In the genomic region with DNA sequence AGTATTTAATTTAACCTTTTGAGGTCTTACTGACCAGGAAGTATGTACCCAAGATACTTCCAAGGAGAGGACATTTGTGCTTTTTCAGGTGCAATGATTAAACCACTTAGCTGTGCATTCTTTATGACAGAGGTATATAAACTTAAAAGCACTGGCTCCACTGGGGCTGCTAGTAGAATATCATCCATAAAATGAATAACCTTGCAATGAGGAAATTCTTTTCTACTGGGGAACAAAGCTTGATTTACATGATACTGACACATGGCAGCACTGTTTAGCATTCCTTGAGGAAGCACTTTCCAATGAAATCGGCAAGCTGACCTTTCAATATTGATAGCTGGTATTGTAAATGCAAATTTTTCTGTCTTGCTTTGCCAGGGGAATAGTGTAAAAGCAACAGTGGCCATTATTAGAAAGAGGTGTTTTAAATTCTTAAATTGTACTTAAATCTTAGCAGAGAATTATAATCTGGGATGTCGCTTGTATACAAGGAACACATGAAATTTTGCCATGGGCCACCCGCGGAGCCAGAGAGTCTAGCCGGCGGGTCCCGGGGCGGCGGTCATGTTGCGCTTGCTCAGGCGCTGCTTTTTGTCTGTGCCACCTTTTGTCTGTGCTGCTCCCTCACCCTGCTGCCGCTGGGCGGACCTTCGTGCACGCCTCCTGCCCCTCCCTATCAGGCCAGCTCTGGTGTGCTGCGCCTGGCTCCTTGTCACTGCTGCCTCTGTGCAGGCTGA, we compare ENCODE assay signal across 8 cellular contexts. TPM values are rescaled to one million over a fixed set of nuclear protein-coding genes. Genes with fewer than 3 reads are reported as not detected.
DNase-seq lines count a peak whose midpoint lies in the region; ATAC-seq and TF ChIP-seq lines count a peak whose summit lies in the region.

No MANE protein-coding gene starts in this region.

- CTCF ChIA-PET in GM10248 (lab: Yijun Ruan, JAX) = interaction anchor here (1.1 to 6.4 kb wide), 4 partner anchors 10 to 241 kb away, joined by 3 to 51 read pairs (median 4); no protein-coding TSS in a partner anchor

- POLR2A ChIA-PET in GM10248 (lab: Yijun Ruan, JAX) = no interaction called here

- no peak for TF ChIP-seq CTCF in GM10248 (IDR thresholded peaks at IDR 0.05; ENCODE audit: control extremely low read depth, extremely low read depth, low read depth, missing control alignments)
- peak in 5 of 9 donors; percentile 12 to 37 (median 30) for TF ChIP-seq CTCF in heart right ventricle (IDR thresholded peaks at IDR 0.05)

- H3K27me3 ChIP-seq in heart right ventricle = no peaks in the 10 kb centered on the region
- H3K27me3 ChIP-seq in rectal smooth muscle tissue (ENCODE audit: control insufficient read depth, insufficient read depth, low read length) = no peaks in the 10 kb centered on the region

- no peaks in the 10 kb centered on the region for H3K27me3 Mint-ChIP-seq in activated naive CD8-positive, alpha-beta T cell treated with anti-CD3 and anti-CD28 coated beads, Interleukin-2, amount 50 U/mL, for 24 hours

- no peaks in the 10 kb centered on the region for H3K9me3 Mint-ChIP-seq in activated naive CD8-positive, alpha-beta T cell treated with anti-CD3 and anti-CD28 coated beads, Interleukin-2, amount 50 U/mL, for 24 hours

- H3K4me1 ChIP-seq in heart right ventricle = peaks cover 0 to 12% (median 9%) of the 10 kb centered on the region in 9 donors
- no peaks in the 10 kb centered on the region for H3K4me1 ChIP-seq in rectal smooth muscle tissue (ENCODE audit: control insufficient read depth, insufficient read depth, low read length)

- ATAC-seq in HG02610 (IDR thresholded peaks at IDR 0.05; ENCODE audit: unreplicated experiment) (peak; percentile 100), heart right ventricle (peak; percentile 96 to 100 (median 99))
- ATAC-seq in activated naive CD8-positive, alpha-beta T cell treated with anti-CD3 and anti-CD28 coated beads, Interleukin-2, amount 50 U/mL, for 24 hours = peak; percentile 99

- H3K4me1 Mint-ChIP-seq in activated naive CD8-positive, alpha-beta T cell treated with anti-CD3 and anti-CD28 coated beads, Interleukin-2, amount 50 U/mL, for 24 hours = peaks cover 11% of the 10 kb centered on the region

- no peak overlapping the region for H3K27ac Mint-ChIP-seq in activated naive CD8-positive, alpha-beta T cell treated with anti-CD3 and anti-CD28 coated beads, Interleukin-2, amount 50 U/mL, for 24 hours

- H3K9ac ChIP-seq in rectal smooth muscle tissue (ENCODE audit: low read length) = no peak overlapping the region

- H3K27ac ChIP-seq in heart right ventricle = peak overlapping the region in 1 of 10 donors; percentile 2
- H3K27ac ChIP-seq in rectal smooth muscle tissue (ENCODE audit: low read depth, low read length) = no peak overlapping the region

- H3K4me3 ChIP-seq in heart right ventricle = peak overlapping the region in 7 of 10 donors; percentile 17 to 43 (median 36)
- H3K4me3 ChIP-seq in rectal smooth muscle tissue (ENCODE audit: low read length) = peak overlapping the region; percentile 39

- H3K36me3 ChIP-seq in heart right ventricle = no peaks in the 10 kb centered on the region
- no peaks in the 10 kb centered on the region for H3K36me3 ChIP-seq in rectal smooth muscle tissue (ENCODE audit: control insufficient read depth, insufficient read depth, low read length)

- 5 to 7% methylated on average over 16 of the region's 16 CpGs for WGBS in heart right ventricle, 2 donors

- no peaks in the 10 kb centered on the region for H3K9me3 ChIP-seq in heart right ventricle

- DNase-seq in GM10248 (ENCODE audit: extremely low spot score) (peak; percentile 57), NCI-H1092 (lab: John Stamatoyannopoulos, UW) (peak; percentile 65), SW480 (ENCODE audit: low spot score) (peak; percentile 87), heart right ventricle (peak; percentile 75 to 82), inferior parietal cortex (ENCODE audit: extremely low spot score) (no peak)
- DNase-seq in activated naive CD8-positive, alpha-beta T cell treated with anti-CD3 and anti-CD28 coated beads, Interleukin-2, amount 50 U/mL, for 24 hours = peak; percentile 69

- intact Hi-C loops in heart right ventricle (cut with DNase I) = loop anchor here in 4 of 10 donors (5.0 kb wide), 2 partner anchors 34 to 39 kb away; partner anchors contain the start of gene ACTR6 (in 3 of the 4)

- no peaks in the 10 kb centered on the region for H3K36me3 Mint-ChIP-seq in activated naive CD8-positive, alpha-beta T cell treated with anti-CD3 and anti-CD28 coated beads, Interleukin-2, amount 50 U/mL, for 24 hours (ENCODE audit: low read depth)

- H3K4me3 Mint-ChIP-seq in activated naive CD8-positive, alpha-beta T cell treated with anti-CD3 and anti-CD28 coated beads, Interleukin-2, amount 50 U/mL, for 24 hours = peak overlapping the region; percentile 41

RNA-seq across cellular contexts. Expression of gene BLTP3B, which starts 20.9 kb away (rescaled TPM):
- total RNA-seq in heart right ventricle = 10 to 100 TPM; 12.2 to 18.0 (median 15.2) TPM
- 1 to 10 TPM; 6.0 to 9.9 TPM for polyA plus RNA-seq in heart right ventricle

RNA-seq across cellular contexts. Expression of gene ACTR6, which starts 37.0 kb away (rescaled TPM):
- total RNA-seq in heart right ventricle = 10 to 100 TPM; 17.8 to 27.5 (median 19.8) TPM
- polyA plus RNA-seq in heart right ventricle = 10 to 100 TPM in 1 of 2 donors, 1 to 10 TPM in 1; 9.4 to 16.8 TPM
